In genomic region chr4:18464160-18464559, GRCh38 we compare ENCODE assay signal across 15 cellular contexts.
DNase-seq lines count a peak whose midpoint lies in the region; ATAC-seq, FAIRE-seq and TF ChIP-seq lines count a peak whose summit lies in the region.
"Had no signal": no experiment of that assay in that cellular context is flagged by ENCODE, and none has a peak within 500 bp of the region (broad histone marks: within the 10 kb centered on the region; RNA-seq: fewer than 3 reads in every experiment).

No MANE protein-coding gene starts in this region.

- H3K27me3 Mint-ChIP-seq in astrocyte (ENCODE audit: low read depth, unreplicated experiment): no peaks in the 10 kb centered on the region
- H3K27me3 Mint-ChIP-seq in WTC11 (ENCODE audit: low read depth): no peaks in the 10 kb centered on the region
- H3K27me3 Mint-ChIP-seq in activated CD4-positive, alpha-beta memory T cell treated with anti-CD3 and anti-CD28 coated beads, Interleukin-2, amount 10 ng/mL, durations not matched to agents 7 days and 5 days: no peaks in the 10 kb centered on the region

- ATAC-seq in WTC11: no peak
- ATAC-seq: CD8-positive, alpha-beta T cell; HepG2 had no signal

- peak overlapping the region; percentile 1 for H3K4me3 ChIP-seq in astrocyte (ENCODE audit: insufficient read depth, low read depth, low read length)
- H3K4me3 ChIP-seq: HAP-1 had no signal

- H3K27me3 ChIP-seq in astrocyte (ENCODE audit: insufficient read depth, low read length): no peaks in the 10 kb centered on the region

- CTCF ChIA-PET in WTC11 (lab: Charles Lee): no interaction called here
- CTCF ChIA-PET in activated CD4-positive, alpha-beta memory T cell treated with anti-CD3 and anti-CD28 coated beads, Interleukin-2, amount 10 ng/mL, durations not matched to agents 7 days and 5 days (lab: Charles Lee): no interaction called here

- H3K9me3 Mint-ChIP-seq in astrocyte (ENCODE audit: unreplicated experiment) (no peaks in the 10 kb centered on the region), WTC11 (0 out of 2 replicates have a peak, but pooled peaks cover 9% of the 10 kb centered on the region)
- H3K9me3 Mint-ChIP-seq in activated CD4-positive, alpha-beta memory T cell treated with anti-CD3 and anti-CD28 coated beads, Interleukin-2, amount 10 ng/mL, durations not matched to agents 7 days and 5 days: no peaks in the 10 kb centered on the region
- H3K9me3 Mint-ChIP-seq: CD8-positive, alpha-beta T cell had no signal

- no peaks in the 10 kb centered on the region for H3K4me1 Mint-ChIP-seq in astrocyte (ENCODE audit: low read depth, unreplicated experiment)
- H3K4me1 Mint-ChIP-seq in WTC11: no peaks in the 10 kb centered on the region
- no peaks in the 10 kb centered on the region for H3K4me1 Mint-ChIP-seq in activated CD4-positive, alpha-beta memory T cell treated with anti-CD3 and anti-CD28 coated beads, Interleukin-2, amount 10 ng/mL, durations not matched to agents 7 days and 5 days
- H3K4me1 Mint-ChIP-seq: CD14-positive monocyte had no signal

- H3K36me3 ChIP-seq in astrocyte (ENCODE audit: insufficient read depth, low read length): no peaks in the 10 kb centered on the region
- H3K36me3 ChIP-seq: HAP-1 had no signal

- H3K27ac Mint-ChIP-seq in astrocyte (ENCODE audit: unreplicated experiment): no peak overlapping the region
- no peak overlapping the region for H3K27ac Mint-ChIP-seq in WTC11
- H3K27ac Mint-ChIP-seq in activated CD4-positive, alpha-beta memory T cell treated with anti-CD3 and anti-CD28 coated beads, Interleukin-2, amount 10 ng/mL, durations not matched to agents 7 days and 5 days: no peak overlapping the region
- H3K27ac Mint-ChIP-seq: CD14-positive monocyte; CD8-positive, alpha-beta T cell had no signal

- H3K4me3 Mint-ChIP-seq in astrocyte (ENCODE audit: unreplicated experiment) (no peak overlapping the region), WTC11 (no peak overlapping the region)
- H3K4me3 Mint-ChIP-seq in activated CD4-positive, alpha-beta memory T cell treated with anti-CD3 and anti-CD28 coated beads, Interleukin-2, amount 10 ng/mL, durations not matched to agents 7 days and 5 days: no peak overlapping the region
- H3K4me3 Mint-ChIP-seq: CD14-positive monocyte; CD8-positive, alpha-beta T cell had no signal

- no peaks in the 10 kb centered on the region for H3K79me2 ChIP-seq in astrocyte (ENCODE audit: insufficient read depth, low read length)

- H3K9me3 ChIP-seq in astrocyte (ENCODE audit: insufficient read depth, low read depth, low read length): peaks cover 6% of the 10 kb centered on the region
- H3K9me3 ChIP-seq: Caco-2, HAP-1 had no signal

- no peaks in the 10 kb centered on the region for H3K4me1 ChIP-seq in astrocyte (ENCODE audit: insufficient read depth, low read length)
- H3K4me1 ChIP-seq: Caco-2, HAP-1 had no signal

- no peak overlapping the region for H3K4me2 ChIP-seq in astrocyte (ENCODE audit: low read length)

- H2AFZ ChIP-seq in astrocyte (ENCODE audit: low read depth, low read length): no peak overlapping the region

- TF ChIP-seq CTCF in astrocyte (IDR thresholded peaks at IDR 0.05; ENCODE audit: insufficient read depth, low read depth, low read length) (no peak), WTC11 (IDR thresholded peaks at IDR 0.05) (no peak)

- no peak overlapping the region for H3K27ac ChIP-seq in astrocyte (ENCODE audit: low read depth, low read length)
- H3K27ac ChIP-seq: 22Rv1 had no signal

- peak; percentile 15 for DNase-seq in DMS53 (lab: John Stamatoyannopoulos, UW)
- DNase-seq in DMS53 treated with DMSO at 0.1 percent for 48 hours (lab: John Stamatoyannopoulos, UW; ENCODE audit: unreplicated experiment): no peak
- DNase-seq in COLO829 (ENCODE audit: low spot score): peak; percentile 3
- DNase-seq in astrocyte (ENCODE audit: low read depth): no peak
- DNase-seq in germinal center (ENCODE audit: low spot score): no peak
- DNase-seq in WTC11 (ENCODE audit: low spot score): no peak
- no peak for DNase-seq in activated CD4-positive, alpha-beta memory T cell treated with anti-CD3 and anti-CD28 coated beads, Interleukin-2, amount 10 ng/mL, durations not matched to agents 7 days and 5 days
- DNase-seq: Caco-2; CD8-positive, alpha-beta T cell had no signal

- H3K36me3 Mint-ChIP-seq in astrocyte (ENCODE audit: low read depth, unreplicated experiment): no peaks in the 10 kb centered on the region
- no peaks in the 10 kb centered on the region for H3K36me3 Mint-ChIP-seq in WTC11
- H3K36me3 Mint-ChIP-seq in activated CD4-positive, alpha-beta memory T cell treated with anti-CD3 and anti-CD28 coated beads, Interleukin-2, amount 10 ng/mL, durations not matched to agents 7 days and 5 days (ENCODE audit: low read depth): no peaks in the 10 kb centered on the region
- H3K36me3 Mint-ChIP-seq: CD14-positive monocyte; CD8-positive, alpha-beta T cell had no signal

- no peak for FAIRE-seq in astrocyte (lab: Jason Lieb, UNC)
- peak; percentile 85 for FAIRE-seq in islet of Langerhans (lab: Jason Lieb, UNC)
- FAIRE-seq: H1, HepG2 had no signal

- no peak overlapping the region for H3K9ac ChIP-seq in astrocyte (ENCODE audit: low read length)

- POLR2A ChIA-PET in WTC11 (lab: Charles Lee): no interaction called here
- POLR2A ChIA-PET in activated CD4-positive, alpha-beta memory T cell treated with anti-CD3 and anti-CD28 coated beads, Interleukin-2, amount 10 ng/mL, durations not matched to agents 7 days and 5 days (lab: Charles Lee): no interaction called here

- H4K20me1 ChIP-seq in astrocyte (ENCODE audit: insufficient read depth, low read length): no peaks in the 10 kb centered on the region

TF ChIP-seq in WTC11, 78 proteins besides CTCF, POLR2A, EP300 and RAD21 (continues in another document):
- TF ChIP-seq AR (CRISPR knock-in tag; IDR thresholded peaks at IDR 0.05) (no peak), ELF4 (CRISPR knock-in tag; IDR thresholded peaks at IDR 0.05; ENCODE audit: low read depth) (no peak), STAT6 (CRISPR knock-in tag; conservative IDR thresholded peaks at IDR 0.05; ENCODE audit: low read depth) (no peak), MXD4 (CRISPR knock-in tag; IDR thresholded peaks at IDR 0.05; ENCODE audit: borderline replicate concordance) (no peak), ZNF396 (CRISPR knock-in tag; IDR thresholded peaks at IDR 0.05; ENCODE audit: borderline replicate concordance) (no peak), IRF1 (CRISPR knock-in tag; IDR thresholded peaks at IDR 0.05) (no peak), ZBTB43 (CRISPR knock-in tag; IDR thresholded peaks at IDR 0.05) (no peak)

Comparison
In these comparisons a context has a peak if more than half of its experiments do, and no peak if none do; other contexts are left out.
1. DNase-seq: peak in DMS53 (single experiment) and COLO829 (single experiment); none in DMS53 treated with DMSO at 0.1 percent for 48 hours (single experiment), astrocyte (single experiment), germinal center (single experiment), WTC11 (single experiment) and activated CD4-positive, alpha-beta memory T cell treated with anti-CD3 and anti-CD28 coated beads, Interleukin-2, amount 10 ng/mL, durations not matched to agents 7 days and 5 days (single experiment).